In genomic region chr18:10247402-10248117, GRCh38 we compare ENCODE assay signal across 20 cellular contexts.
DNase-seq lines count a peak whose midpoint lies in the region; ATAC-seq and TF ChIP-seq lines count a peak whose summit lies in the region.
"Had no signal": no experiment of that assay in that cellular context is flagged by ENCODE, and none has a peak within 500 bp of the region (broad histone marks: within the 10 kb centered on the region; RNA-seq: fewer than 3 reads in every experiment).

No MANE protein-coding gene starts in this region.

- TF ChIP-seq EP300 in sigmoid colon (IDR thresholded peaks at IDR 0.05): no peak

- H3K9me3 Mint-ChIP-seq in activated T-helper 2 cell treated with anti-CD3 and anti-CD28 coated beads, Interferon-gamma antibody, Interleukin-2, Interleukin-4, amounts not matched to agents 10 μg/mL and 5 μg/mL and 100 μg/mL, durations not matched to agents 14 hours and 24 hours and 36 hours: no peaks in the 10 kb centered on the region
- H3K9me3 Mint-ChIP-seq: activated CD8-positive, alpha-beta T cell treated with anti-CD3 and anti-CD28 coated beads for 36 hours; activated T-cell treated with anti-CD3 and anti-CD28 coated beads, Interleukin-2, amount 50 U/mL, for 72 hours had no signal

- no peaks in the 10 kb centered on the region for H3K9me2 ChIP-seq in hepatocyte (replicated peaks; ENCODE audit: insufficient read depth)

- no peak for TF ChIP-seq CTCF in esophagus squamous epithelium (IDR thresholded peaks at IDR 0.05)
- no peak for TF ChIP-seq CTCF in hepatocyte (IDR thresholded peaks at IDR 0.05; ENCODE audit: poor library complexity)
- TF ChIP-seq CTCF in sigmoid colon (IDR thresholded peaks at IDR 0.05): no peak

- H3K27ac ChIP-seq in esophagus squamous epithelium (peak overlapping the region; percentile 20 to 67 (median 30)), hepatocyte (no peak overlapping the region), sigmoid colon (peak overlapping the region; percentile 1 to 45 (median 14))
- H3K27ac ChIP-seq: colonic mucosa, thyroid gland had no signal

- H3K27ac Mint-ChIP-seq in activated T-helper 2 cell treated with anti-CD3 and anti-CD28 coated beads, Interferon-gamma antibody, Interleukin-2, Interleukin-4, amounts not matched to agents 10 μg/mL and 5 μg/mL and 100 μg/mL, durations not matched to agents 14 hours and 24 hours and 36 hours: no peak overlapping the region
- H3K27ac Mint-ChIP-seq: activated CD8-positive, alpha-beta T cell treated with anti-CD3 and anti-CD28 coated beads for 36 hours; activated naive CD4-positive, alpha-beta T cell treated with anti-CD3 and anti-CD28 coated beads, Interleukin-2, amount 50 U/mL, for 72 hours; activated T-cell treated with anti-CD3 and anti-CD28 coated beads, Interleukin-2, amount 50 U/mL, for 72 hours; stimulated activated memory B cell treated with anti-CD40 and anti-IgM and Interleukin-4, amounts not matched to agents 10 μg/mL and 1 μg/mL and 100 μg/mL, for 72 hours had no signal

- H3K4me1 ChIP-seq in esophagus squamous epithelium (peaks cover 0 to 47% (median 3%) of the 10 kb centered on the region in 3 donors), hepatocyte (ENCODE audit: insufficient read depth) (peaks cover 8% of the 10 kb centered on the region), sigmoid colon (peaks cover 0 to 11% (median 0%) of the 10 kb centered on the region in 4 donors)
- H3K4me1 ChIP-seq: colonic mucosa, thyroid gland had no signal

- H3K4me3 ChIP-seq in esophagus squamous epithelium (peak overlapping the region in 2 of 4 donors; percentile 15 to 17), hepatocyte (no peak overlapping the region), sigmoid colon (peak overlapping the region in 2 of 4 donors; percentile 2 to 3)
- H3K4me3 ChIP-seq: colonic mucosa, thyroid gland had no signal

- H3K36me3 Mint-ChIP-seq in activated T-helper 2 cell treated with anti-CD3 and anti-CD28 coated beads, Interferon-gamma antibody, Interleukin-2, Interleukin-4, amounts not matched to agents 10 μg/mL and 5 μg/mL and 100 μg/mL, durations not matched to agents 14 hours and 24 hours and 36 hours (ENCODE audit: low read depth): no peaks in the 10 kb centered on the region
- H3K36me3 Mint-ChIP-seq: activated naive CD4-positive, alpha-beta T cell treated with anti-CD3 and anti-CD28 coated beads, Interleukin-2, amount 50 U/mL, for 72 hours; stimulated activated memory B cell treated with anti-CD40 and anti-IgM and Interleukin-4, amounts not matched to agents 10 μg/mL and 1 μg/mL and 100 μg/mL, for 72 hours had no signal

- H3K9me3 ChIP-seq in esophagus squamous epithelium: no peaks in the 10 kb centered on the region
- no peaks in the 10 kb centered on the region for H3K9me3 ChIP-seq in hepatocyte (ENCODE audit: low read depth)
- no peaks in the 10 kb centered on the region for H3K9me3 ChIP-seq in sigmoid colon
- H3K9me3 ChIP-seq: colonic mucosa, thyroid gland had no signal

- peak; percentile 61 for DNase-seq in RPMI8226
- no peak for DNase-seq in esophagus squamous epithelium (lab: John Stamatoyannopoulos, UW)
- DNase-seq in hepatocyte (ENCODE audit: low spot score): no peak
- DNase-seq in sigmoid colon: no peak
- DNase-seq in SW480 (ENCODE audit: low spot score): no peak
- no peak for DNase-seq in activated T-helper 2 cell treated with anti-CD3 and anti-CD28 coated beads, Interferon-gamma antibody, Interleukin-2, Interleukin-4, amounts not matched to agents 10 μg/mL and 5 μg/mL and 100 μg/mL, durations not matched to agents 14 hours and 24 hours and 36 hours (ENCODE audit: low spot score)
- DNase-seq: activated CD4-positive, CD25-positive, alpha-beta regulatory T cell; activated CD8-positive, alpha-beta T cell treated with anti-CD3 and anti-CD28 coated beads for 36 hours; activated T-cell treated with anti-CD3 and anti-CD28 coated beads, Interleukin-2, amount 50 U/mL, for 72 hours; colonic mucosa; DND-41; foreskin fibroblast; MM.1S; NCI-H187; NCI-H526; SIG-M5; thyroid gland had no signal

- no peaks in the 10 kb centered on the region for H3K27me3 Mint-ChIP-seq in activated T-helper 2 cell treated with anti-CD3 and anti-CD28 coated beads, Interferon-gamma antibody, Interleukin-2, Interleukin-4, amounts not matched to agents 10 μg/mL and 5 μg/mL and 100 μg/mL, durations not matched to agents 14 hours and 24 hours and 36 hours (ENCODE audit: low read depth)
- H3K27me3 Mint-ChIP-seq: activated CD8-positive, alpha-beta T cell treated with anti-CD3 and anti-CD28 coated beads for 36 hours had no signal

- H3K27me3 ChIP-seq in esophagus squamous epithelium: no peaks in the 10 kb centered on the region
- no peaks in the 10 kb centered on the region for H3K27me3 ChIP-seq in hepatocyte
- peaks cover 0 to 14% (median 0%) of the 10 kb centered on the region in 3 donors for H3K27me3 ChIP-seq in sigmoid colon
- H3K27me3 ChIP-seq: colonic mucosa, thyroid gland had no signal

- no peak overlapping the region for H2AFZ ChIP-seq in hepatocyte

- H3K4me3 Mint-ChIP-seq in activated T-helper 2 cell treated with anti-CD3 and anti-CD28 coated beads, Interferon-gamma antibody, Interleukin-2, Interleukin-4, amounts not matched to agents 10 μg/mL and 5 μg/mL and 100 μg/mL, durations not matched to agents 14 hours and 24 hours and 36 hours (ENCODE audit: low read depth): no peak overlapping the region
- H3K4me3 Mint-ChIP-seq: activated CD8-positive, alpha-beta T cell treated with anti-CD3 and anti-CD28 coated beads for 36 hours; activated T-cell treated with anti-CD3 and anti-CD28 coated beads, Interleukin-2, amount 50 U/mL, for 72 hours; stimulated activated memory B cell treated with anti-CD40 and anti-IgM and Interleukin-4, amounts not matched to agents 10 μg/mL and 1 μg/mL and 100 μg/mL, for 72 hours had no signal

- WGBS in esophagus squamous epithelium, 2 donors: 74 to 77% methylated on average over 16 to 18 of the region's 21 CpGs
- WGBS in hepatocyte (ENCODE audit: low lambda C conversion rate, missing lambda C conversion rate): 54% methylated on average over 21 of the region's 21 CpGs
- WGBS in sigmoid colon, 2 donors: 66 to 69% methylated on average over 21 of the region's 21 CpGs

- peak overlapping the region; percentile 55 for H3K4me2 ChIP-seq in hepatocyte

- no peaks in the 10 kb centered on the region for H3K79me2 ChIP-seq in hepatocyte

- no peak for TF ChIP-seq POLR2A in esophagus squamous epithelium (IDR thresholded peaks at IDR 0.05)
- TF ChIP-seq POLR2A in sigmoid colon (IDR thresholded peaks at IDR 0.05): no peak

- no peak for ATAC-seq in GM19452 (IDR thresholded peaks at IDR 0.05; ENCODE audit: unreplicated experiment)
- ATAC-seq: activated CD8-positive, alpha-beta T cell treated with anti-CD3 and anti-CD28 coated beads for 36 hours; activated naive CD4-positive, alpha-beta T cell treated with anti-CD3 and anti-CD28 coated beads, Interleukin-2, amount 50 U/mL, for 72 hours; activated T-cell treated with anti-CD3 and anti-CD28 coated beads, Interleukin-2, amount 50 U/mL, for 72 hours; stimulated activated memory B cell treated with anti-CD40 and anti-IgM and Interleukin-4, amounts not matched to agents 10 μg/mL and 1 μg/mL and 100 μg/mL, for 72 hours had no signal

- H3K36me3 ChIP-seq in esophagus squamous epithelium: no peaks in the 10 kb centered on the region
- H3K36me3 ChIP-seq in hepatocyte (replicated peaks; ENCODE audit: insufficient read depth, low read depth): no peaks in the 10 kb centered on the region
- H3K36me3 ChIP-seq in sigmoid colon: no peaks in the 10 kb centered on the region
- H3K36me3 ChIP-seq: colonic mucosa, thyroid gland had no signal

- intact Hi-C loops in esophagus squamous epithelium (cut with DNase I) (no loop called here), sigmoid colon (cut with DNase I) (no loop called here)
- intact Hi-C loops in activated T-helper 2 cell treated with anti-CD3 and anti-CD28 coated beads, Interferon-gamma antibody, Interleukin-2, Interleukin-4, amounts not matched to agents 10 μg/mL and 5 μg/mL and 100 μg/mL, durations not matched to agents 14 hours and 24 hours and 36 hours (cut with micrococcal nuclease): no loop called here

- no peaks in the 10 kb centered on the region for H3K4me1 Mint-ChIP-seq in activated T-helper 2 cell treated with anti-CD3 and anti-CD28 coated beads, Interferon-gamma antibody, Interleukin-2, Interleukin-4, amounts not matched to agents 10 μg/mL and 5 μg/mL and 100 μg/mL, durations not matched to agents 14 hours and 24 hours and 36 hours (ENCODE audit: low read depth)
- H3K4me1 Mint-ChIP-seq: stimulated activated memory B cell treated with anti-CD40 and anti-IgM and Interleukin-4, amounts not matched to agents 10 μg/mL and 1 μg/mL and 100 μg/mL, for 72 hours had no signal

- no peaks in the 10 kb centered on the region for H4K20me1 ChIP-seq in hepatocyte (ENCODE audit: insufficient read depth, poor library complexity, severe bottlenecking)
